In genomic region chr7:120714945-120715344, GRCh38 we compare ENCODE assay signal across 16 cellular contexts.
"Had no signal": no experiment of that assay in that cellular context is flagged by ENCODE, and none has a peak within 500 bp of the region (broad histone marks: within the 10 kb centered on the region; RNA-seq: fewer than 3 reads in every experiment).

No MANE protein-coding gene starts in this region.

- H3K27ac ChIP-seq: ascending aorta, coronary artery, heart left ventricle, ovary, skin epidermis, stomach, thoracic aorta had no signal

- H3K4me3 ChIP-seq: ascending aorta, coronary artery, heart left ventricle, ovary, skin epidermis, stomach, thoracic aorta had no signal

- H3K4me1 ChIP-seq: ascending aorta, heart left ventricle, stomach had no signal

- H3K27me3 ChIP-seq: ascending aorta, ovary, stomach had no signal

- ATAC-seq: heart left ventricle, left lobe of liver, WTC11 had no signal

- DNase-seq: activated CD4-positive, alpha-beta T cell treated with anti-CD3 and anti-CD28 coated beads, Interleukin-2, amount 10 ng/mL, durations not matched to agents 24 days and 14 days; activated naive CD4-positive, alpha-beta T cell; central memory CD4-positive, alpha-beta T cell; effector CD8-positive, alpha-beta T cell; heart left ventricle; ovary; stomach; SW 1271 had no signal

- H3K36me3 ChIP-seq: ascending aorta, heart left ventricle, ovary, stomach, thoracic aorta had no signal

- FAIRE-seq: frontal cortex, islet of Langerhans had no signal

- H3K9me3 ChIP-seq: ascending aorta, heart left ventricle, ovary, stomach, thoracic aorta had no signal
